8 cellular contexts compared by ENCODE assay signal in the genomic region with DNA sequence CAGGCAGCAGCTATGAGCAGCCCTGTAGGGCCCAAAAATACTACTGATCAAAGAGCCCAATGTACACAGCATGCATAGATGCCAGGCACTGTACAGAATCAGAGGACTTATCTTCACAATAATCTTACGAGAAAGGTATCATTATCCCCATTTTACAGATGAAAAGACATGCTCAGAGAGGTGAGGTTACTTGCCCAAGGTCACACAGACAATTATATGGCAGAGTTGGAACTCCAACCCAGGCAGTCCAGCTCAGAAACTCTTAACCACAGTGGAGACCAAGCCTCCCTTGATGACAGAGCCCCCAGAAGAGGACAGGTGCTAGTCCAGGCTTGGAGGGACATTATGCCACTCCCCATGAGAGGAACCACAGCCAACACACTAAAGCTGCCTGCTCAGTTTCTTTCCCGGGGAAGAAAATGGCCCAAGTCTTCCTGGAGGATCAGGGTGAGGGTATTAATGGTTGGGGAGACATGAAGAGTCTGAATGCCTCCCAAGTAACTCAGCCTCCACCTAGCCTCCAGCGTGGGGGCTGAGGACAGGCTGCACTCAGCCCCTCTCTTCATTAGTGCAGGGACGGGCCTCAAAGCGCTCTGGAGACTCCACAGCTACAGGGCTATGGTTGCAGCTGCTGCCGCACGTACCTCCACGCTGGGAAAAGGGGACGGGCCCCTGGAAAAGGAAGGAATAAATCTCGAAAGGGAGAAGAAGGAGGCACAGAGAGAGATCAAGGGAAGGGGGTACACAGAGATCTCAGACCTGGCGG. TPM values are rescaled to one million over a fixed set of nuclear protein-coding genes. Genes with fewer than 3 reads are reported as not detected.
DNase-seq lines count a peak whose midpoint lies in the region; ATAC-seq and TF ChIP-seq lines count a peak whose summit lies in the region.

No MANE protein-coding gene starts in this region.

- no peaks in the 10 kb centered on the region for H3K9me3 ChIP-seq in PC-3 (ENCODE audit: low read length)
- no peaks in the 10 kb centered on the region for H3K9me3 ChIP-seq in neural cell (ENCODE audit: low read length)

- H3K79me2 ChIP-seq in PC-3 (ENCODE audit: low read length) (peaks cover 10% of the 10 kb centered on the region; the same call in 1 of the 2 replicates), neural cell (replicated peaks; ENCODE audit: insufficient read depth, low read length) (peaks cover 8% of the 10 kb centered on the region)

- H4K20me1 ChIP-seq in PC-3 (ENCODE audit: low read length) = no peaks in the 10 kb centered on the region
- H4K20me1 ChIP-seq in neural cell (ENCODE audit: insufficient read depth) = no peaks in the 10 kb centered on the region

- CTCF ChIA-PET in PC-3 (lab: Charles Lee) = interaction anchor here (0.5 kb wide), 1 partner anchor 25 kb away, joined by 3 read pairs; the partner anchor contains the start of gene ALDOC

- DNase-seq in NCI-H1417 (lab: John Stamatoyannopoulos, UW) (peak in 2 of 3 experiments; percentile 68 to 72), NCI-H1417 treated with DMSO at 0.1 percent for 48 hours (lab: John Stamatoyannopoulos, UW) (no peak), PC-3 (no peak), epithelial cell of esophagus (ENCODE audit: low read depth) (no peak), NCI-H1930 (lab: John Stamatoyannopoulos, UW) (no peak), T1000 (lab: John Stamatoyannopoulos, UW) (no peak)

- peak overlapping the region; percentile 67; the same call in 1 of the 2 replicates for H3K9ac ChIP-seq in PC-3 (ENCODE audit: low read length)
- peak overlapping the region; percentile 90 for H3K9ac ChIP-seq in neural cell (ENCODE audit: low read length)

- POLR2A ChIA-PET in PC-3 (lab: Charles Lee; ENCODE audit: unreplicated experiment) = interaction anchor here (0.7 kb wide), 1 partner anchor 90 kb away, joined by 3 read pairs; no protein-coding TSS in a partner anchor

- H3K36me3 ChIP-seq in PC-3 (ENCODE audit: low read depth, low read length) = no peaks in the 10 kb centered on the region; the same call in none of the 2 replicates
- no peaks in the 10 kb centered on the region for H3K36me3 ChIP-seq in neural cell (ENCODE audit: insufficient read depth, low read length)

- peak overlapping the region; percentile 83 for H3K4me3 ChIP-seq in PC-3 (ENCODE audit: low read length)
- H3K4me3 ChIP-seq in epithelial cell of esophagus (ENCODE audit: low read length) = peak overlapping the region; percentile 68
- H3K4me3 ChIP-seq in neural cell (ENCODE audit: low read length) = peak overlapping the region; percentile 96

- H3F3A ChIP-seq in PC-3 (ENCODE audit: low read length, unreplicated experiment) (no peaks in the 10 kb centered on the region), neural cell (ENCODE audit: insufficient read depth, low read length, poor library complexity, severe bottlenecking) (no peaks in the 10 kb centered on the region)

- 0 out of 2 replicates have a peak, but pooled peaks cover 8% of the 10 kb centered on the region for H3K4me1 ChIP-seq in PC-3 (ENCODE audit: insufficient read depth, low read length)

- no peak for TF ChIP-seq RAD21 in neural cell (conservative IDR thresholded peaks at IDR 0.05)

- BruUV-seq in PC-3 (replicated peaks; lab: Mats Ljungman, UMichigan) = no TSS peak

- H3K4me2 ChIP-seq in PC-3 (ENCODE audit: low read length) = peak overlapping the region; percentile 94
- peak overlapping the region; percentile 74 for H3K4me2 ChIP-seq in neural cell (ENCODE audit: low read length)

- H3K9me2 ChIP-seq in PC-3 (replicated peaks; ENCODE audit: low read length) = no peaks in the 10 kb centered on the region
- no peaks in the 10 kb centered on the region for H3K9me2 ChIP-seq in neural cell (ENCODE audit: insufficient read depth, low read length)

- peak overlapping the region; percentile 63; the same call in 1 of the 2 replicates for H2AFZ ChIP-seq in PC-3 (ENCODE audit: low read length)
- H2AFZ ChIP-seq in neural cell (ENCODE audit: low read depth, low read length) = peak overlapping the region; percentile 76

- intact Hi-C loops in PC-3 (cut with micrococcal nuclease) = no loop called here

- no peak for TF ChIP-seq EP300 in neural cell (conservative IDR thresholded peaks at IDR 0.05; ENCODE audit: poor library complexity, severe bottlenecking)

- TF ChIP-seq CTCF in PC-3 (conservative IDR thresholded peaks at IDR 0.05; ENCODE audit: low read depth, low read length) (no peak), epithelial cell of esophagus (IDR thresholded peaks at IDR 0.05; ENCODE audit: insufficient read depth, low read depth, low read length, missing control alignments) (no peak), neural cell (IDR thresholded peaks at IDR 0.05; ENCODE audit: poor library complexity, severe bottlenecking) (no peak)

- ATAC-seq in PC-3 = peak; percentile 52
- ATAC-seq in HG03159 (IDR thresholded peaks at IDR 0.05; ENCODE audit: unreplicated experiment) = no peak

- H3K27ac ChIP-seq in PC-3 (ENCODE audit: low read length) (no peak overlapping the region), neural cell (ENCODE audit: low read length) (peak overlapping the region; percentile 66)

- H3K27me3 ChIP-seq in PC-3 (ENCODE audit: low read length) = no peaks in the 10 kb centered on the region
- no peaks in the 10 kb centered on the region for H3K27me3 ChIP-seq in neural cell (ENCODE audit: insufficient read depth, low read depth, low read length)

TF ChIP-seq in neural cell, 6 proteins besides CTCF, POLR2A, EP300 and RAD21:
- TF ChIP-seq, protein P1, sequence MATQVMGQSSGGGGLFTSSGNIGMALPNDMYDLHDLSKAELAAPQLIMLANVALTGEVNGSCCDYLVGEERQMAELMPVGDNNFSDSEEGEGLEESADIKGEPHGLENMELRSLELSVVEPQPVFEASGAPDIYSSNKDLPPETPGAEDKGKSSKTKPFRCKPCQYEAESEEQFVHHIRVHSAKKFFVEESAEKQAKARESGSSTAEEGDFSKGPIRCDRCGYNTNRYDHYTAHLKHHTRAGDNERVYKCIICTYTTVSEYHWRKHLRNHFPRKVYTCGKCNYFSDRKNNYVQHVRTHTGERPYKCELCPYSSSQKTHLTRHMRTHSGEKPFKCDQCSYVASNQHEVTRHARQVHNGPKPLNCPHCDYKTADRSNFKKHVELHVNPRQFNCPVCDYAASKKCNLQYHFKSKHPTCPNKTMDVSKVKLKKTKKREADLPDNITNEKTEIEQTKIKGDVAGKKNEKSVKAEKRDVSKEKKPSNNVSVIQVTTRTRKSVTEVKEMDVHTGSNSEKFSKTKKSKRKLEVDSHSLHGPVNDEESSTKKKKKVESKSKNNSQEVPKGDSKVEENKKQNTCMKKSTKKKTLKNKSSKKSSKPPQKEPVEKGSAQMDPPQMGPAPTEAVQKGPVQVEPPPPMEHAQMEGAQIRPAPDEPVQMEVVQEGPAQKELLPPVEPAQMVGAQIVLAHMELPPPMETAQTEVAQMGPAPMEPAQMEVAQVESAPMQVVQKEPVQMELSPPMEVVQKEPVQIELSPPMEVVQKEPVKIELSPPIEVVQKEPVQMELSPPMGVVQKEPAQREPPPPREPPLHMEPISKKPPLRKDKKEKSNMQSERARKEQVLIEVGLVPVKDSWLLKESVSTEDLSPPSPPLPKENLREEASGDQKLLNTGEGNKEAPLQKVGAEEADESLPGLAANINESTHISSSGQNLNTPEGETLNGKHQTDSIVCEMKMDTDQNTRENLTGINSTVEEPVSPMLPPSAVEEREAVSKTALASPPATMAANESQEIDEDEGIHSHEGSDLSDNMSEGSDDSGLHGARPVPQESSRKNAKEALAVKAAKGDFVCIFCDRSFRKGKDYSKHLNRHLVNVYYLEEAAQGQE (IDR thresholded peaks at IDR 0.05; ENCODE audit: borderline replicate concordance) = no peak
- peak; percentile 3 for TF ChIP-seq TAF1 (IDR thresholded peaks at IDR 0.05; ENCODE audit: low read depth)

RNA-seq across cellular contexts. Expression of gene UNC119, which starts 0.8 kb away (rescaled TPM):
- total RNA-seq in PC-3 (2014; rRNA removed) = 68.4 and 82.1 TPM in 2 replicates
- 218 and 231 TPM in 2 replicates for polyA plus RNA-seq in neural cell
- 72.8 and 73.2 TPM in 2 replicates for polyA minus RNA-seq in neural cell

RNA-seq across cellular contexts. Expression of gene PIGS, which starts 19.7 kb away (rescaled TPM):
- 15.8 and 22.4 TPM in 2 replicates for total RNA-seq in PC-3 (2014; rRNA removed)
- 37.6 and 58.5 TPM in 2 replicates for polyA plus RNA-seq in neural cell
- 38.0 and 43.5 TPM in 2 replicates for polyA minus RNA-seq in neural cell

RNA-seq across cellular contexts. Expression of gene ALDOC, which starts 25.1 kb away (rescaled TPM):
- total RNA-seq in PC-3 (2014; rRNA removed) = 42.6 and 72.9 TPM in 2 replicates
- 3.6 and 4.0 TPM in 2 replicates for polyA plus RNA-seq in neural cell
- 1.7 and 3.5 TPM in 2 replicates for polyA minus RNA-seq in neural cell

RNA-seq across cellular contexts. Expression of gene FOXN1, which starts 45.5 kb away (rescaled TPM):
- total RNA-seq in PC-3 (2014; rRNA removed) = not detected in 2 replicates
- not detected in 2 replicates for polyA plus RNA-seq in neural cell
- not detected in 2 replicates for polyA minus RNA-seq in neural cell

RNA-seq across cellular contexts. Expression of gene SPAG5, which starts 47.2 kb away (rescaled TPM):
- total RNA-seq in PC-3 (2014; rRNA removed) = 86.6 and 118 TPM in 2 replicates
- 19.9 and 21.2 TPM in 2 replicates for polyA plus RNA-seq in neural cell
- 10.7 and 10.8 TPM in 2 replicates for polyA minus RNA-seq in neural cell

Comparison
In these comparisons a context has a peak if more than half of its experiments do, and no peak if none do; other contexts are left out.
1. DNase-seq: peak in NCI-H1417 (2 of 3); none in NCI-H1417 treated with DMSO at 0.1 percent for 48 hours (single experiment), PC-3 (single experiment), epithelial cell of esophagus (single experiment), NCI-H1930 (0 of 2) and T1000 (single experiment).
2. Peak in every context shown above with its lines, with median percentiles within 50 percentile points of each other: H3K4me3 ChIP-seq.